In genomic region chr5:132114150-132115121, GRCh38 we compare ENCODE assay signal across 2 cellular contexts.
A peak's percentile ranks its signal among the peaks of the same experiment; 100 is the strongest.
TF ChIP-seq lines count a peak whose summit lies in the region.

No MANE protein-coding gene starts in this region.

TF ChIP-seq in GM12878, 131 proteins besides CTCF, POLR2A, EP300 and RAD21 (continued from another document and continues in another):
- TF ChIP-seq, protein P1, sequence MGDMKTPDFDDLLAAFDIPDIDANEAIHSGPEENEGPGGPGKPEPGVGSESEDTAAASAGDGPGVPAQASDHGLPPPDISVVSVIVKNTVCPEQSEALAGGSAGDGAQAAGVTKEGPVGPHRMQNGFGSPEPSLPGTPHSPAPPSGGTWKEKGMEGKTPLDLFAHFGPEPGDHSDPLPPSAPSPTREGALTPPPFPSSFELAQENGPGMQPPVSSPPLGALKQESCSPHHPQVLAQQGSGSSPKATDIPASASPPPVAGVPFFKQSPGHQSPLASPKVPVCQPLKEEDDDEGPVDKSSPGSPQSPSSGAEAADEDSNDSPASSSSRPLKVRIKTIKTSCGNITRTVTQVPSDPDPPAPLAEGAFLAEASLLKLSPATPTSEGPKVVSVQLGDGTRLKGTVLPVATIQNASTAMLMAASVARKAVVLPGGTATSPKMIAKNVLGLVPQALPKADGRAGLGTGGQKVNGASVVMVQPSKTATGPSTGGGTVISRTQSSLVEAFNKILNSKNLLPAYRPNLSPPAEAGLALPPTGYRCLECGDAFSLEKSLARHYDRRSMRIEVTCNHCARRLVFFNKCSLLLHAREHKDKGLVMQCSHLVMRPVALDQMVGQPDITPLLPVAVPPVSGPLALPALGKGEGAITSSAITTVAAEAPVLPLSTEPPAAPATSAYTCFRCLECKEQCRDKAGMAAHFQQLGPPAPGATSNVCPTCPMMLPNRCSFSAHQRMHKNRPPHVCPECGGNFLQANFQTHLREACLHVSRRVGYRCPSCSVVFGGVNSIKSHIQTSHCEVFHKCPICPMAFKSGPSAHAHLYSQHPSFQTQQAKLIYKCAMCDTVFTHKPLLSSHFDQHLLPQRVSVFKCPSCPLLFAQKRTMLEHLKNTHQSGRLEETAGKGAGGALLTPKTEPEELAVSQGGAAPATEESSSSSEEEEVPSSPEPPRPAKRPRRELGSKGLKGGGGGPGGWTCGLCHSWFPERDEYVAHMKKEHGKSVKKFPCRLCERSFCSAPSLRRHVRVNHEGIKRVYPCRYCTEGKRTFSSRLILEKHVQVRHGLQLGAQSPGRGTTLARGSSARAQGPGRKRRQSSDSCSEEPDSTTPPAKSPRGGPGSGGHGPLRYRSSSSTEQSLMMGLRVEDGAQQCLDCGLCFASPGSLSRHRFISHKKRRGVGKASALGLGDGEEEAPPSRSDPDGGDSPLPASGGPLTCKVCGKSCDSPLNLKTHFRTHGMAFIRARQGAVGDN (IDR thresholded peaks at IDR 0.05): no peak
- TF ChIP-seq FOXK2 (IDR thresholded peaks at IDR 0.05): no peak
- TF ChIP-seq ZNF622 (IDR thresholded peaks at IDR 0.05): no peak
- TF ChIP-seq CREB1 (IDR thresholded peaks at IDR 0.05; ENCODE audit: low read depth): no peak
- no peak for TF ChIP-seq SRF (IDR thresholded peaks at IDR 0.05; ENCODE audit: low read depth in 2 of 2, low read length in 2 of 2)
- TF ChIP-seq TARDBP (IDR thresholded peaks at IDR 0.05; ENCODE audit: borderline replicate concordance): no peak
- no peak for TF ChIP-seq ASH2L (IDR thresholded peaks at IDR 0.05; ENCODE audit: borderline replicate concordance, low read depth)
- TF ChIP-seq ESRRA (IDR thresholded peaks at IDR 0.05; ENCODE audit: low read length): no peak
- TF ChIP-seq SMC3 (IDR thresholded peaks at IDR 0.05; ENCODE audit: borderline replicate concordance, low read length): no peak
- peak; percentile 50; the same call in 1 of the 2 replicates for TF ChIP-seq MTA3 (IDR thresholded peaks at IDR 0.05; ENCODE audit: borderline replicate concordance, low read length)
- no peak for TF ChIP-seq HCFC1 (IDR thresholded peaks at IDR 0.05; ENCODE audit: low read length)
- no peak for TF ChIP-seq ZBTB33 (IDR thresholded peaks at IDR 0.05)
- TF ChIP-seq JUNB (IDR thresholded peaks at IDR 0.05): no peak
- TF ChIP-seq CEBPB (IDR thresholded peaks at IDR 0.05; ENCODE audit: borderline replicate concordance in 1 of 2, low read depth in 2 of 2, low read length in 2 of 2): no peak
- TF ChIP-seq CBFB (IDR thresholded peaks at IDR 0.05; ENCODE audit: low read depth): no peak
- no peak for TF ChIP-seq STAT1 (conservative IDR thresholded peaks at IDR 0.05)
- no peak for TF ChIP-seq SIX5 (IDR thresholded peaks at IDR 0.05; ENCODE audit: low read depth, low read length, severe bottlenecking)
- TF ChIP-seq ATF7 (IDR thresholded peaks at IDR 0.05; ENCODE audit: low read depth): peak; percentile 29; the same call in 1 of the 2 replicates
- TF ChIP-seq PAX5 (IDR thresholded peaks at IDR 0.05; ENCODE audit: borderline replicate concordance, low read depth, low read length): no peak
- no peak for TF ChIP-seq RELB (IDR thresholded peaks at IDR 0.05; ENCODE audit: low read depth)
- TF ChIP-seq EED (IDR thresholded peaks at IDR 0.05; ENCODE audit: low read depth): 0 out of 2 replicates have a peak, but pooled peaks have one; percentile 34
- TF ChIP-seq POLR2AphosphoS2 (IDR thresholded peaks at IDR 0.05; ENCODE audit: low read depth, low read length): no peak
- TF ChIP-seq TBL1XR1 (IDR thresholded peaks at IDR 0.05; ENCODE audit: low read depth, low read length): no peak
- no peak for TF ChIP-seq SREBF2 (IDR thresholded peaks at IDR 0.05; ENCODE audit: low read length)
- no peak for TF ChIP-seq SPI1 (IDR thresholded peaks at IDR 0.05; ENCODE audit: borderline replicate concordance, insufficient read depth, low read depth, low read length)
- TF ChIP-seq CHD4 (IDR thresholded peaks at IDR 0.05): no peak
- no peak for TF ChIP-seq NR2F1 (conservative IDR thresholded peaks at IDR 0.05)
- no peak for TF ChIP-seq CBX5 (IDR thresholded peaks at IDR 0.05; ENCODE audit: low read depth)
- no peak for TF ChIP-seq NRF1 (conservative IDR thresholded peaks at IDR 0.05; ENCODE audit: low read depth, low read length)

TF ChIP-seq in HEK293T, 16 proteins besides CTCF, POLR2A, EP300 and RAD21 (continued from another document):
- TF ChIP-seq FOXK2 (IDR thresholded peaks at IDR 0.05) (no peak), TARDBP (IDR thresholded peaks at IDR 0.05) (no peak), ZNF384 (IDR thresholded peaks at IDR 0.05) (no peak), LEF1 (IDR thresholded peaks at IDR 0.05; ENCODE audit: borderline replicate concordance) (no peak), BHLHE40 (IDR thresholded peaks at IDR 0.05; ENCODE audit: borderline replicate concordance) (no peak), SP1 (IDR thresholded peaks at IDR 0.05) (no peak), L3MBTL2 (conservative IDR thresholded peaks at IDR 0.05) (no peak), HDGF (IDR thresholded peaks at IDR 0.05; ENCODE audit: borderline replicate concordance) (no peak), FOXA1 (IDR thresholded peaks at IDR 0.05) (no peak), PKNOX1 (IDR thresholded peaks at IDR 0.05) (no peak)
TF ChIP-seq in HEK293T: peak in this region for 0.
